In the genomic region with DNA sequence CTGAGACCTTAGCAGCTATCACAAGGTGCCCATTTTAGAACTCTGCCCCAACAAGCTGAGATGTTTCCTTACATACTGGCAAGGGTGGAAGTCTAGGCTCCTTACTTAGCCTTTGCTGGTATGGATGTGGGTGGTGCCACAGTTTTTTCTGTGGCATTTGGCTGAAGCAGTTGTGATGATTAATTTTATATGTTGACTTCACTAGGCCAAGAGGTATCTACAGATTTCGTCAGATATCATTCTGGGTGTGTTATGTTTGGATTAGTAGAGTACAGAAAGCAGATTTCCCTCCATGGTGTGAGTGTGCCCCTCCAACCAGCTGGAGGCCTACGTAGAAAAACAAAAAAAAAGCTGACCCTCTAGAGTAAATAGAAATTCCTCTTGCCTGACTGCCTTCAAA, we compare ENCODE assay signal across 29 cellular contexts.
DNase-seq lines count a peak whose midpoint lies in the region; ATAC-seq and TF ChIP-seq lines count a peak whose summit lies in the region.
"Had no signal": no experiment of that assay in that cellular context is flagged by ENCODE, and none has a peak within 500 bp of the region (broad histone marks: within the 10 kb centered on the region; RNA-seq: fewer than 3 reads in every experiment).

No MANE protein-coding gene starts in this region.

- H3K4me3 ChIP-seq in skeletal muscle cell (ENCODE audit: low read depth, low read length): no peak overlapping the region
- H3K4me3 ChIP-seq: ovary, SJCRH30, thyroid gland had no signal

- no peak for TF ChIP-seq CTCF in type B pancreatic cell (conservative IDR thresholded peaks at IDR 0.05)

- CTCF ChIA-PET in activated naive CD4-positive, alpha-beta T cell treated with anti-CD3 and anti-CD28 coated beads for 36 hours (lab: Charles Lee): interaction anchor here (0.6 kb wide), 1 partner anchor 11 kb away, joined by 3 read pairs; no protein-coding TSS in a partner anchor

- H3K27ac Mint-ChIP-seq in type B pancreatic cell: no peak overlapping the region
- H3K27ac Mint-ChIP-seq in activated naive CD4-positive, alpha-beta T cell treated with anti-CD3 and anti-CD28 coated beads for 36 hours: no peak overlapping the region
- H3K27ac Mint-ChIP-seq: activated CD8-positive, alpha-beta T cell treated with anti-CD3 and anti-CD28 coated beads, Interleukin-2, amount 10 ng/mL, durations not matched to agents 7 days and 5 days; endodermal cell; memory B cell; naive thymus-derived CD8-positive, alpha-beta T cell; stimulated activated naive CD8-positive, alpha-beta T cell treated with anti-CD3 and anti-CD28 coated beads, Interleukin-15, Interleukin-2, amounts not matched to agents 100 ng/mL and 50 ng/mL, for 24 hours had no signal

- peaks cover 6% of the 10 kb centered on the region for H3K4me1 Mint-ChIP-seq in type B pancreatic cell (ENCODE audit: unreplicated experiment)
- no peaks in the 10 kb centered on the region for H3K4me1 Mint-ChIP-seq in activated naive CD4-positive, alpha-beta T cell treated with anti-CD3 and anti-CD28 coated beads for 36 hours (ENCODE audit: low read depth)
- H3K4me1 Mint-ChIP-seq: memory B cell; naive thymus-derived CD8-positive, alpha-beta T cell had no signal

- no peaks in the 10 kb centered on the region for H3K27me3 Mint-ChIP-seq in type B pancreatic cell
- H3K27me3 Mint-ChIP-seq in activated naive CD4-positive, alpha-beta T cell treated with anti-CD3 and anti-CD28 coated beads for 36 hours (ENCODE audit: low read depth): no peaks in the 10 kb centered on the region
- H3K27me3 Mint-ChIP-seq: memory B cell; stimulated activated naive CD8-positive, alpha-beta T cell treated with anti-CD3 and anti-CD28 coated beads, Interleukin-15, Interleukin-2, amounts not matched to agents 100 ng/mL and 50 ng/mL, for 24 hours had no signal

- intact Hi-C loops in activated naive CD4-positive, alpha-beta T cell treated with anti-CD3 and anti-CD28 coated beads for 36 hours (cut with micrococcal nuclease): no loop called here

- H3K4me3 Mint-ChIP-seq in type B pancreatic cell: no peak overlapping the region
- H3K4me3 Mint-ChIP-seq in activated naive CD4-positive, alpha-beta T cell treated with anti-CD3 and anti-CD28 coated beads for 36 hours: no peak overlapping the region
- H3K4me3 Mint-ChIP-seq: activated CD8-positive, alpha-beta T cell treated with anti-CD3 and anti-CD28 coated beads, Interleukin-2, amount 10 ng/mL, durations not matched to agents 7 days and 5 days; endodermal cell; memory B cell; naive thymus-derived CD8-positive, alpha-beta T cell; stimulated activated naive CD8-positive, alpha-beta T cell treated with anti-CD3 and anti-CD28 coated beads, Interleukin-15, Interleukin-2, amounts not matched to agents 100 ng/mL and 50 ng/mL, for 24 hours had no signal

- no peak for ATAC-seq in HG03342 (IDR thresholded peaks at IDR 0.05; ENCODE audit: unreplicated experiment)
- ATAC-seq: activated CD8-positive, alpha-beta T cell treated with anti-CD3 and anti-CD28 coated beads, Interleukin-2, amount 10 ng/mL, durations not matched to agents 7 days and 5 days; HepG2; left colon; naive thymus-derived CD8-positive, alpha-beta T cell; sciatic nerve had no signal

- no peaks in the 10 kb centered on the region for H3K36me3 Mint-ChIP-seq in type B pancreatic cell
- no peaks in the 10 kb centered on the region for H3K36me3 Mint-ChIP-seq in activated naive CD4-positive, alpha-beta T cell treated with anti-CD3 and anti-CD28 coated beads for 36 hours (ENCODE audit: low read depth)
- H3K36me3 Mint-ChIP-seq: memory B cell; naive thymus-derived CD8-positive, alpha-beta T cell had no signal

- DNase-seq in HT1080 (ENCODE audit: low read depth): peak; percentile 46
- peak; percentile 36 for DNase-seq in amniotic epithelial cell (ENCODE audit: low read depth)
- peak; percentile 45 for DNase-seq in fibroblast of peridontal ligament (ENCODE audit: extremely low read depth)
- DNase-seq in skeletal muscle cell (ENCODE audit: low read depth): peak; percentile 30
- DNase-seq in type B pancreatic cell (ENCODE audit: extremely low spot score, unreplicated experiment): no peak
- no peak for DNase-seq in NCI-H526 treated with DMSO at 0.1 percent for 48 hours (lab: John Stamatoyannopoulos, UW)
- no peak for DNase-seq in activated naive CD4-positive, alpha-beta T cell treated with anti-CD3 and anti-CD28 coated beads for 36 hours
- DNase-seq: activated CD4-positive, CD25-positive, alpha-beta regulatory T cell treated with anti-CD3 and anti-CD28 coated beads, Interleukin-2, amount 50 U/mL, for 72 hours; activated CD8-positive, alpha-beta T cell treated with anti-CD3 and anti-CD28 coated beads, Interleukin-2, amount 10 ng/mL, durations not matched to agents 7 days and 5 days; activated effector memory CD4-positive, alpha-beta T cell treated with anti-CD3 and anti-CD28 coated beads, Interleukin-2, amount 50 U/mL, for 16 hours; C1 segment of cervical spinal cord; cortex of kidney; DND-41; endodermal cell; H7; head of caudate nucleus; left colon; naive thymus-derived CD8-positive, alpha-beta T cell; NCI-H1092 treated with DMSO at 0.1 percent for 48 hours; NCI-H2029; ovary; SJCRH30; T-helper 1 cell; thyroid gland had no signal

- no peaks in the 10 kb centered on the region for H3K9me3 Mint-ChIP-seq in type B pancreatic cell
- no peaks in the 10 kb centered on the region for H3K9me3 Mint-ChIP-seq in activated naive CD4-positive, alpha-beta T cell treated with anti-CD3 and anti-CD28 coated beads for 36 hours
- H3K9me3 Mint-ChIP-seq: endodermal cell; memory B cell; stimulated activated naive CD8-positive, alpha-beta T cell treated with anti-CD3 and anti-CD28 coated beads, Interleukin-15, Interleukin-2, amounts not matched to agents 100 ng/mL and 50 ng/mL, for 24 hours had no signal

Comparison
In these comparisons a context has a peak if more than half of its experiments do, and no peak if none do; other contexts are left out.
1. DNase-seq: peak in HT1080 (single experiment), amniotic epithelial cell (single experiment), fibroblast of peridontal ligament (single experiment) and skeletal muscle cell (single experiment); none in type B pancreatic cell (single experiment), NCI-H526 treated with DMSO at 0.1 percent for 48 hours (single experiment) and activated naive CD4-positive, alpha-beta T cell treated with anti-CD3 and anti-CD28 coated beads for 36 hours (single experiment).